ENCODE assay signal across 23 cellular contexts in genomic region chr5:32598270-32598937, GRCh38. TPM values are rescaled to one million over a fixed set of nuclear protein-coding genes. Genes with fewer than 3 reads are reported as not detected.
DNase-seq lines count a peak whose midpoint lies in the region; ATAC-seq and TF ChIP-seq lines count a peak whose summit lies in the region.
"Had no signal": no experiment of that assay in that cellular context is flagged by ENCODE, and none has a peak within 500 bp of the region (broad histone marks: within the 10 kb centered on the region; RNA-seq: fewer than 3 reads in every experiment).

No MANE protein-coding gene starts in this region.

- no peaks in the 10 kb centered on the region for H3K9me3 ChIP-seq in CD4-positive, alpha-beta T cell (ENCODE audit: control insufficient read depth, low read length)
- H3K9me3 ChIP-seq: gastrocnemius medialis, MG63, Peyer's patch, prostate gland, SJSA1, upper lobe of left lung had no signal

- no peak overlapping the region for H3K4me3 Mint-ChIP-seq in T-helper 1 cell treated with Interleukin-12 subunit alpha and Interleukin-12 subunit beta and Interleukin-4 antibody, amounts not matched to agents 30 μg/mL and 1 μg/mL, for 36 hours
- peak overlapping the region; percentile 67 for H3K4me3 Mint-ChIP-seq in CD4-positive, alpha-beta T cell
- no peak overlapping the region for H3K4me3 Mint-ChIP-seq in activated CD4-positive, alpha-beta memory T cell treated with anti-CD3 and anti-CD28 coated beads, Interleukin-2, amount 10 ng/mL, durations not matched to agents 7 days and 5 days
- H3K4me3 Mint-ChIP-seq: neural crest cell had no signal

- peak; percentile 75 for ATAC-seq in CD4-positive, alpha-beta T cell (ENCODE audit: poor library complexity)
- no peak for ATAC-seq in HG02678 (IDR thresholded peaks at IDR 0.05; ENCODE audit: unreplicated experiment)
- ATAC-seq: gastrocnemius medialis had no signal

- CTCF ChIA-PET in CD4-positive, alpha-beta T cell (lab: Charles Lee), result no interaction called here
- CTCF ChIA-PET in activated CD4-positive, alpha-beta memory T cell treated with anti-CD3 and anti-CD28 coated beads, Interleukin-2, amount 10 ng/mL, durations not matched to agents 7 days and 5 days (lab: Charles Lee), result interaction anchor here (1.4 to 1.8 kb wide), 2 partner anchors 8 to 109 kb away, joined by 5 to 9 read pairs; no protein-coding TSS in a partner anchor

- intact Hi-C loops in CD4-positive, alpha-beta T cell (cut with DNase I, micrococcal nuclease), result loop anchor here in 1 of 2 experiments (5.0 to 10.0 kb wide), 2 partner anchors 214 to 366 kb away; no protein-coding TSS in a partner anchor

- H3K27ac ChIP-seq in CD4-positive, alpha-beta T cell (ENCODE audit: low read depth, low read length), result no peak overlapping the region
- peak overlapping the region in 1 of 2 donors; percentile 58 for H3K27ac ChIP-seq in coronary artery
- H3K27ac ChIP-seq: Peyer's patch, prostate gland had no signal

- no peaks in the 10 kb centered on the region for H3K9me3 Mint-ChIP-seq in T-helper 1 cell treated with Interleukin-12 subunit alpha and Interleukin-12 subunit beta and Interleukin-4 antibody, amounts not matched to agents 30 μg/mL and 1 μg/mL, for 36 hours
- H3K9me3 Mint-ChIP-seq in CD4-positive, alpha-beta T cell, result no peaks in the 10 kb centered on the region
- H3K9me3 Mint-ChIP-seq in activated CD4-positive, alpha-beta memory T cell treated with anti-CD3 and anti-CD28 coated beads, Interleukin-2, amount 10 ng/mL, durations not matched to agents 7 days and 5 days, result no peaks in the 10 kb centered on the region
- H3K9me3 Mint-ChIP-seq: neural crest cell had no signal

- TF ChIP-seq CTCF in CD4-positive, alpha-beta T cell (IDR thresholded peaks at IDR 0.05), result no peak
- TF ChIP-seq CTCF in coronary artery (IDR thresholded peaks at IDR 0.05), result no peak

- H3K4me3 ChIP-seq in coronary artery, result no peak overlapping the region
- H3K4me3 ChIP-seq: dorsolateral prefrontal cortex, gastrocnemius medialis, MG63, Peyer's patch, prostate gland, SJSA1, skin epidermis, upper lobe of left lung had no signal

- H3K36me3 Mint-ChIP-seq in T-helper 1 cell treated with Interleukin-12 subunit alpha and Interleukin-12 subunit beta and Interleukin-4 antibody, amounts not matched to agents 30 μg/mL and 1 μg/mL, for 36 hours (ENCODE audit: low read depth), result peaks cover 66% of the 10 kb centered on the region
- peaks cover 98% of the 10 kb centered on the region for H3K36me3 Mint-ChIP-seq in CD4-positive, alpha-beta T cell (ENCODE audit: low read depth)
- H3K36me3 Mint-ChIP-seq in activated CD4-positive, alpha-beta memory T cell treated with anti-CD3 and anti-CD28 coated beads, Interleukin-2, amount 10 ng/mL, durations not matched to agents 7 days and 5 days (ENCODE audit: low read depth), result peaks cover 89% of the 10 kb centered on the region

- H3K4me1 Mint-ChIP-seq in T-helper 1 cell treated with Interleukin-12 subunit alpha and Interleukin-12 subunit beta and Interleukin-4 antibody, amounts not matched to agents 30 μg/mL and 1 μg/mL, for 36 hours (ENCODE audit: low read depth), result peaks cover 58% of the 10 kb centered on the region
- H3K4me1 Mint-ChIP-seq in CD4-positive, alpha-beta T cell (ENCODE audit: low read depth), result peaks cover 82% of the 10 kb centered on the region
- peaks cover 71% of the 10 kb centered on the region for H3K4me1 Mint-ChIP-seq in activated CD4-positive, alpha-beta memory T cell treated with anti-CD3 and anti-CD28 coated beads, Interleukin-2, amount 10 ng/mL, durations not matched to agents 7 days and 5 days

- peak overlapping the region; percentile 28 for H3K27ac Mint-ChIP-seq in T-helper 1 cell treated with Interleukin-12 subunit alpha and Interleukin-12 subunit beta and Interleukin-4 antibody, amounts not matched to agents 30 μg/mL and 1 μg/mL, for 36 hours
- peak overlapping the region; percentile 60 for H3K27ac Mint-ChIP-seq in CD4-positive, alpha-beta T cell
- H3K27ac Mint-ChIP-seq in activated CD4-positive, alpha-beta memory T cell treated with anti-CD3 and anti-CD28 coated beads, Interleukin-2, amount 10 ng/mL, durations not matched to agents 7 days and 5 days, result peak overlapping the region; percentile 48

- POLR2A ChIA-PET in CD4-positive, alpha-beta T cell (lab: Charles Lee), result no interaction called here
- POLR2A ChIA-PET in activated CD4-positive, alpha-beta memory T cell treated with anti-CD3 and anti-CD28 coated beads, Interleukin-2, amount 10 ng/mL, durations not matched to agents 7 days and 5 days (lab: Charles Lee), result interaction anchor here (1.4 to 2.4 kb wide), 2 partner anchors 12 to 13 kb away, joined by 6 to 7 read pairs; partner anchors contain the start of gene SUB1

- TF ChIP-seq POLR2A in erythroblast (IDR thresholded peaks at IDR 0.05; ENCODE audit: low read length), result no peak

- DNase-seq in T-helper 1 cell (no peak), erythroblast (lab: John Stamatoyannopoulos, UW) (peak; percentile 65 to 83), NCI-H2227 treated with DMSO at 0.1 percent for 48 hours (lab: John Stamatoyannopoulos, UW) (no peak), coronary artery (ENCODE audit: low spot score) (no peak)
- no peak for DNase-seq in CD4-positive, alpha-beta T cell
- DNase-seq in activated CD4-positive, alpha-beta memory T cell treated with anti-CD3 and anti-CD28 coated beads, Interleukin-2, amount 10 ng/mL, durations not matched to agents 7 days and 5 days, result no peak
- DNase-seq: activated CD4-positive, alpha-beta T cell treated with anti-CD3 and anti-CD28 coated beads for 1 hour; activated T-cell treated with anti-CD3 and anti-CD28 coated beads, Interleukin-2, amount 50 U/mL, for 1 hour; amniotic stem cell; dorsolateral prefrontal cortex; gastrocnemius medialis; HCEC 1CT; kidney glomerular epithelial cell; MG63; NCI-H1694; Peyer's patch; upper lobe of left lung had no signal

- H3K27me3 ChIP-seq in CD4-positive, alpha-beta T cell (ENCODE audit: control insufficient read depth, insufficient read depth, low read length), result no peaks in the 10 kb centered on the region
- H3K27me3 ChIP-seq: dorsolateral prefrontal cortex, gastrocnemius medialis, MG63, Peyer's patch, SJSA1, upper lobe of left lung had no signal

- no peaks in the 10 kb centered on the region for H3K27me3 Mint-ChIP-seq in T-helper 1 cell treated with Interleukin-12 subunit alpha and Interleukin-12 subunit beta and Interleukin-4 antibody, amounts not matched to agents 30 μg/mL and 1 μg/mL, for 36 hours (ENCODE audit: low read depth)
- no peaks in the 10 kb centered on the region for H3K27me3 Mint-ChIP-seq in CD4-positive, alpha-beta T cell
- no peaks in the 10 kb centered on the region for H3K27me3 Mint-ChIP-seq in activated CD4-positive, alpha-beta memory T cell treated with anti-CD3 and anti-CD28 coated beads, Interleukin-2, amount 10 ng/mL, durations not matched to agents 7 days and 5 days

RNA-seq across cellular contexts. Expression of gene SUB1, which starts 13.0 kb away (rescaled TPM):
- 100 to 1,000 TPM; 327 to 344 TPM for total RNA-seq in CD4-positive, alpha-beta T cell
- 100 to 1,000 TPM; 603 to 618 TPM for total RNA-seq in activated CD4-positive, alpha-beta memory T cell treated with anti-CD3 and anti-CD28 coated beads, Interleukin-2, amount 10 ng/mL, durations not matched to agents 7 days and 5 days

Comparison
In these comparisons a context has a peak if more than half of its experiments do, and no peak if none do; other contexts are left out.
1. DNase-seq: peak in erythroblast (2 of 2); none in T-helper 1 cell (0 of 5), CD4-positive, alpha-beta T cell (0 of 10), activated CD4-positive, alpha-beta memory T cell treated with anti-CD3 and anti-CD28 coated beads, Interleukin-2, amount 10 ng/mL, durations not matched to agents 7 days and 5 days (single experiment), NCI-H2227 treated with DMSO at 0.1 percent for 48 hours (single experiment) and coronary artery (single experiment).
2. Peak in every context shown above with its lines, with median percentiles within 50 percentile points of each other: H3K27ac Mint-ChIP-seq.